ENCODE assay signal across 8 cellular contexts in genomic region chr12:2783936-2784600, GRCh38. TPM values are rescaled to one million over a fixed set of nuclear protein-coding genes. Genes with fewer than 3 reads are reported as not detected.
DNase-seq lines count a peak whose midpoint lies in the region; TF ChIP-seq lines count a peak whose summit lies in the region.

No MANE protein-coding gene starts in this region.

- H3K27me3 Mint-ChIP-seq in T-helper 1 cell treated with Interleukin-12 subunit alpha and Interleukin-12 subunit beta and Interleukin-4 antibody, amounts not matched to agents 30 μg/mL and 1 μg/mL, for 36 hours (ENCODE audit: low read depth): peaks cover 38% of the 10 kb centered on the region

- H3K36me3 ChIP-seq in MG63: no peaks in the 10 kb centered on the region

- DNase-seq in ELF-1 (ENCODE audit: low read depth, low spot score) (peak; percentile 79), MG63 (peak; percentile 45), astrocyte of the spinal cord (ENCODE audit: low read depth, low spot score) (peak; percentile 37), hepatic stellate cell (ENCODE audit: low spot score) (peak; percentile 69), retina (peak; percentile 82), SHP77 treated with DMSO at 0.1 percent for 48 hours (lab: John Stamatoyannopoulos, UW) (no peak), foreskin melanocyte (no peak)

- in situ Hi-C loops in astrocyte of the spinal cord (cut with HindIII; ENCODE audit: low sequenced_read_pairs): no loop called here

- no peak overlapping the region for H3K4me3 ChIP-seq in MG63
- no peak overlapping the region for H3K4me3 ChIP-seq in astrocyte of the spinal cord (ENCODE audit: low read depth, low read length)

- peaks cover 7% of the 10 kb centered on the region for H3K4me1 Mint-ChIP-seq in T-helper 1 cell treated with Interleukin-12 subunit alpha and Interleukin-12 subunit beta and Interleukin-4 antibody, amounts not matched to agents 30 μg/mL and 1 μg/mL, for 36 hours (ENCODE audit: low read depth)

- H3K4me3 Mint-ChIP-seq in T-helper 1 cell treated with Interleukin-12 subunit alpha and Interleukin-12 subunit beta and Interleukin-4 antibody, amounts not matched to agents 30 μg/mL and 1 μg/mL, for 36 hours: peak overlapping the region; percentile 58

- peak; percentile 92 for TF ChIP-seq CTCF in astrocyte of the spinal cord (IDR thresholded peaks at IDR 0.05; ENCODE audit: low read depth, low read length)

- no peaks in the 10 kb centered on the region for H3K36me3 Mint-ChIP-seq in T-helper 1 cell treated with Interleukin-12 subunit alpha and Interleukin-12 subunit beta and Interleukin-4 antibody, amounts not matched to agents 30 μg/mL and 1 μg/mL, for 36 hours (ENCODE audit: low read depth)

- H3K9me3 Mint-ChIP-seq in T-helper 1 cell treated with Interleukin-12 subunit alpha and Interleukin-12 subunit beta and Interleukin-4 antibody, amounts not matched to agents 30 μg/mL and 1 μg/mL, for 36 hours: no peaks in the 10 kb centered on the region

- no peak overlapping the region for H3K27ac Mint-ChIP-seq in T-helper 1 cell treated with Interleukin-12 subunit alpha and Interleukin-12 subunit beta and Interleukin-4 antibody, amounts not matched to agents 30 μg/mL and 1 μg/mL, for 36 hours

- peaks cover 45% of the 10 kb centered on the region for H3K27me3 ChIP-seq in MG63

- H3K9me3 ChIP-seq in MG63: no peaks in the 10 kb centered on the region

RNA-seq across cellular contexts. Expression of gene FKBP4, which starts 10.7 kb away (rescaled TPM):
- 94.6 and 105 TPM in 2 replicates for total RNA-seq in MG63 (2014; rRNA removed; shearing (Covaris generic); ENCODE audit: low replicate concordance)

RNA-seq across cellular contexts. Expression of gene ITFG2, which starts 28.4 kb away (rescaled TPM):
- total RNA-seq in MG63 (2014; rRNA removed; shearing (Covaris generic); ENCODE audit: low replicate concordance): 12.5 and 14.6 TPM in 2 replicates

RNA-seq across cellular contexts. Expression of gene NRIP2, which starts 50.8 kb away (rescaled TPM):
- not detected in 2 replicates for total RNA-seq in MG63 (2014; rRNA removed; shearing (Covaris generic); ENCODE audit: low replicate concordance)

Comparison
In these comparisons a context has a peak if more than half of its experiments do, and no peak if none do; other contexts are left out.
1. DNase-seq: peak in ELF-1 (single experiment), MG63 (single experiment), astrocyte of the spinal cord (single experiment), hepatic stellate cell (single experiment) and retina (single experiment); none in SHP77 treated with DMSO at 0.1 percent for 48 hours (single experiment) and foreskin melanocyte (single experiment).